8 cellular contexts compared by ENCODE assay signal in the genomic region with DNA sequence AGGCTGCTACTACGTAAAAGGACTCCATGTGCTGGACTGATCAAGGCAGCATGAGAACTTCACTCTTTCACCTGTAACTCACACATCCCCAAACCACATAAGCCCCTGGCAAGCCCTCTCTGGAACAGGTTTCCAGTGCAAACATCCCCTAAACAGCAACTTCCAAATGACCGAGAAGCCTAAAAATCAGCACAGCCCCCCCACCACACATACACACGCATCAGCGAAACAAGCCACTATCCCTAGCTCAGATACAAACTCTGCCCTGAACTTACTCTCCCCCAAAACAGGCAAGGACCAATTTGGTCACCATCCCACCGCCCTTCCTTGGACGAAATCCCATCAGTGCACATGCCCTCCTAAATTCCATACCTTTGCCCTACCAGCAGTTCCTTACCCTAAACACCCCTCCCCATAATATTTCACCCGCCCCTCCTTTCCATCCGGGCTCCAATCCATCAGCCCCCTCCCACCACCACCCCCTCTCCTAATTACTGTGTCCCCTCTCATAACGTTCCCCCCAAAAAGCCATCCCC.
DNase-seq lines count a peak whose midpoint lies in the region; ATAC-seq and TF ChIP-seq lines count a peak whose summit lies in the region.

No MANE protein-coding gene starts in this region.

- peak overlapping the region; percentile 97 for H3K27ac ChIP-seq in iPS-20b (ENCODE audit: low read length)

- H3K9me3 Mint-ChIP-seq in activated naive CD8-positive, alpha-beta T cell (ENCODE audit: low read depth) = no peaks in the 10 kb centered on the region
- no peaks in the 10 kb centered on the region for H3K9me3 Mint-ChIP-seq in stimulated activated naive B cell treated with anti-CD40 and anti-IgM and Interleukin-4, amounts not matched to agents 10 μg/mL and 1 μg/mL and 100 μg/mL, for 72 hours

- H3K9me3 ChIP-seq in iPS-20b (ENCODE audit: insufficient read depth, low read depth, low read length) = no peaks in the 10 kb centered on the region

- H3K27me3 ChIP-seq in iPS-20b (ENCODE audit: insufficient read depth, low read length) = no peaks in the 10 kb centered on the region

- H3K36me3 Mint-ChIP-seq in activated naive CD8-positive, alpha-beta T cell = peaks cover 7% of the 10 kb centered on the region
- H3K36me3 Mint-ChIP-seq in stimulated activated naive B cell treated with anti-CD40 and anti-IgM and Interleukin-4, amounts not matched to agents 10 μg/mL and 1 μg/mL and 100 μg/mL, for 72 hours = peaks cover 12 to 35% of the 10 kb centered on the region in 2 donors

- peak; percentile 10 for DNase-seq in stimulated activated CD4-positive, alpha-beta T cell treated with anti-CD3 and anti-CD28 coated beads, Interleukin-12 subunit alpha, Interleukin-12 subunit beta, amount 100 ng/mL, for 4 hours
- DNase-seq in stimulated activated CD4-positive, alpha-beta T cell treated with anti-CD3 and anti-CD28 coated beads, Interleukin-2, amount 100 ng/mL, for 48 hours = no peak
- no peak for DNase-seq in stimulated activated naive B cell treated with anti-CD40 and anti-IgM and Interleukin-4, amounts not matched to agents 10 μg/mL and 1 μg/mL and 100 μg/mL, for 72 hours
- DNase-seq in posterior cingulate gyrus (no peak), GM20000 (ENCODE audit: low spot score) (no peak)
- no peak for DNase-seq in stimulated activated naive CD4-positive, alpha-beta T cell treated with Interleukin-2 at 50 U/mL for 16 hours (lab: John Stamatoyannopoulos, UW)

- TF ChIP-seq CTCF in GM20000 (IDR thresholded peaks at IDR 0.05; ENCODE audit: extremely low read depth, missing control alignments) = no peak

- H3K36me3 ChIP-seq in iPS-20b (ENCODE audit: insufficient read depth, low read depth, low read length) = peaks cover 34% of the 10 kb centered on the region

- ATAC-seq in stimulated activated naive B cell treated with anti-CD40 and anti-IgM and Interleukin-4, amounts not matched to agents 10 μg/mL and 1 μg/mL and 100 μg/mL, for 72 hours (replicated peaks) = no peak

- H3K9ac ChIP-seq in iPS-20b (ENCODE audit: low read depth, low read length) = peak overlapping the region; percentile 99

- peak overlapping the region; percentile 99 for H3K4me3 ChIP-seq in iPS-20b (ENCODE audit: low read length)

- H3K4me1 Mint-ChIP-seq in activated naive CD8-positive, alpha-beta T cell (ENCODE audit: low read depth) = peaks cover 47% of the 10 kb centered on the region
- H3K4me1 Mint-ChIP-seq in stimulated activated naive B cell treated with anti-CD40 and anti-IgM and Interleukin-4, amounts not matched to agents 10 μg/mL and 1 μg/mL and 100 μg/mL, for 72 hours = peaks cover 24 to 66% of the 10 kb centered on the region in 2 donors

- H3K27me3 Mint-ChIP-seq in activated naive CD8-positive, alpha-beta T cell = no peaks in the 10 kb centered on the region
- no peaks in the 10 kb centered on the region for H3K27me3 Mint-ChIP-seq in stimulated activated naive B cell treated with anti-CD40 and anti-IgM and Interleukin-4, amounts not matched to agents 10 μg/mL and 1 μg/mL and 100 μg/mL, for 72 hours

- intact Hi-C loops in posterior cingulate gyrus (cut with DNase I) = loop anchor here (10.0 kb wide), 1 partner anchor 51 kb away; the partner anchor contains the start of gene TMEM101

- peak overlapping the region; percentile 92 for H3K27ac Mint-ChIP-seq in activated naive CD8-positive, alpha-beta T cell
- H3K27ac Mint-ChIP-seq in stimulated activated naive B cell treated with anti-CD40 and anti-IgM and Interleukin-4, amounts not matched to agents 10 μg/mL and 1 μg/mL and 100 μg/mL, for 72 hours = peak overlapping the region; percentile 95

- H3K4me1 ChIP-seq in iPS-20b (ENCODE audit: insufficient read depth, low read length) = peaks cover 4% of the 10 kb centered on the region; the same call in 1 of the 2 replicates

- peak overlapping the region; percentile 96 for H3K4me3 Mint-ChIP-seq in activated naive CD8-positive, alpha-beta T cell
- peak overlapping the region; percentile 91 to 93 for H3K4me3 Mint-ChIP-seq in stimulated activated naive B cell treated with anti-CD40 and anti-IgM and Interleukin-4, amounts not matched to agents 10 μg/mL and 1 μg/mL and 100 μg/mL, for 72 hours
